ENCODE assay signal across 1 cellular context in the genomic region with DNA sequence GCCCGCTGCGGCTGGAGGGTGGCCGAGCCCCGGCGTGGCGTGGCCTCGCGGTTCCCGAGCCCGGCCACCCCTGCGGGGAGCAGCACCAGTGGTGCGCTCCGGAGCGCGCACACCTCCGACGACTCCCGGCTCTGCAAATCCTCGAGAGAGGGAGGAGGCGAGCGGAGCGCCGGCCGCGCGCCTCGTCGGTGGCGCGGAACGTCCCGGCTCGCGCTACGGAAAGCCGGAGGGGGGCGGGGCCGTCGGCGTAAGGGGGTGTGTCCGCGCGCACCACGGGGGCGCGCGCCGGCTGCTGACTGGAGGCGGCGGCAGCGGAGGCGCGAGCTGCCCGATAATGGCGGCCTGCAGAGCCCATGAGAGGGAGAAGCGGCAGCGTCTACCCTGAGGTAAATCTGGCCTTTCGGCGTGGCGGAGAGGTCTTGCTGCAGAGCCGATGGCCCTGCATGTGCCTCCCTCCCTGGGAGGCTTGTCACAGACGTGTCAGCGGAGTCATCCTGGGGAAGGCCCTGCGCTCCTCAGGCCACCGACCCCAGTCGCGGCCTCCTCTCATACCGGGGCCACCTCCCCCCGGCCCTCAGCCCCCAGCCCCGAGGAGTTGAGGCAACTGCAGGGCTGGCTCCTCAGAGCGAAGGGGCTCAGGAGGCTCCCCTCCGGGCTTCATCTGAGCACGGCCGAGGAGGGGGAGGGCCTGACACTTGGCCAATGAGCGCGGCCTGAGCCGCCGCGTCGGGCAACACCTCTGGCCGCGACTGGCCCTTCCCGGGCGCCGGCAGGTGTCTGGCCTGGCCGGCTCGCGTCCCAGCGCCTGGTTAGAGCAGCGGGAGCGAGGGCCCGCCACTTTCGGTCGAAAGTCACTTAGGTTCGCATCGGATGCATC.
TF ChIP-seq lines count a peak whose summit lies in the region.

A gene (plus strand): TSS at position 295 of the 877 bp plus-strand sequence. CDS start 2,485 bp downstream, outside the sequence.

TF ChIP-seq in HCT116, 20 proteins besides CTCF, POLR2A, EP300 and RAD21 (continued from another document):
- TF ChIP-seq, protein P1, sequence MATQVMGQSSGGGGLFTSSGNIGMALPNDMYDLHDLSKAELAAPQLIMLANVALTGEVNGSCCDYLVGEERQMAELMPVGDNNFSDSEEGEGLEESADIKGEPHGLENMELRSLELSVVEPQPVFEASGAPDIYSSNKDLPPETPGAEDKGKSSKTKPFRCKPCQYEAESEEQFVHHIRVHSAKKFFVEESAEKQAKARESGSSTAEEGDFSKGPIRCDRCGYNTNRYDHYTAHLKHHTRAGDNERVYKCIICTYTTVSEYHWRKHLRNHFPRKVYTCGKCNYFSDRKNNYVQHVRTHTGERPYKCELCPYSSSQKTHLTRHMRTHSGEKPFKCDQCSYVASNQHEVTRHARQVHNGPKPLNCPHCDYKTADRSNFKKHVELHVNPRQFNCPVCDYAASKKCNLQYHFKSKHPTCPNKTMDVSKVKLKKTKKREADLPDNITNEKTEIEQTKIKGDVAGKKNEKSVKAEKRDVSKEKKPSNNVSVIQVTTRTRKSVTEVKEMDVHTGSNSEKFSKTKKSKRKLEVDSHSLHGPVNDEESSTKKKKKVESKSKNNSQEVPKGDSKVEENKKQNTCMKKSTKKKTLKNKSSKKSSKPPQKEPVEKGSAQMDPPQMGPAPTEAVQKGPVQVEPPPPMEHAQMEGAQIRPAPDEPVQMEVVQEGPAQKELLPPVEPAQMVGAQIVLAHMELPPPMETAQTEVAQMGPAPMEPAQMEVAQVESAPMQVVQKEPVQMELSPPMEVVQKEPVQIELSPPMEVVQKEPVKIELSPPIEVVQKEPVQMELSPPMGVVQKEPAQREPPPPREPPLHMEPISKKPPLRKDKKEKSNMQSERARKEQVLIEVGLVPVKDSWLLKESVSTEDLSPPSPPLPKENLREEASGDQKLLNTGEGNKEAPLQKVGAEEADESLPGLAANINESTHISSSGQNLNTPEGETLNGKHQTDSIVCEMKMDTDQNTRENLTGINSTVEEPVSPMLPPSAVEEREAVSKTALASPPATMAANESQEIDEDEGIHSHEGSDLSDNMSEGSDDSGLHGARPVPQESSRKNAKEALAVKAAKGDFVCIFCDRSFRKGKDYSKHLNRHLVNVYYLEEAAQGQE (IDR thresholded peaks at IDR 0.05; ENCODE audit: low read depth): no peak
- TF ChIP-seq SP1 (IDR thresholded peaks at IDR 0.05; ENCODE audit: low read depth) (peak; percentile 69), ZFX (IDR thresholded peaks at IDR 0.05) (peak; percentile 57), EZH2 (IDR thresholded peaks at IDR 0.05) (no peak), CEBPB (IDR thresholded peaks at IDR 0.05; ENCODE audit: low read depth) (no peak), FOSL1 (IDR thresholded peaks at IDR 0.05; ENCODE audit: low read depth) (no peak), YY1 (IDR thresholded peaks at IDR 0.05; ENCODE audit: extremely low read depth, insufficient replicate concordance, low read depth, low read length) (peak; percentile 89), ELF1 (IDR thresholded peaks at IDR 0.05; ENCODE audit: borderline replicate concordance, low read depth) (no peak), SIN3A (IDR thresholded peaks at IDR 0.05; ENCODE audit: low read depth) (peak; percentile 63), SRF (IDR thresholded peaks at IDR 0.05; ENCODE audit: low read depth) (no peak), POLR2AphosphoS5 (IDR thresholded peaks at IDR 0.05; ENCODE audit: low read depth, low read length) (peak; percentile 55; the same call in 1 of the 2 replicates), EGR1 (IDR thresholded peaks at IDR 0.05; ENCODE audit: low read depth) (0 out of 2 replicates have a peak, but pooled peaks have one; percentile 52), ZNF274 (IDR thresholded peaks at IDR 0.05; ENCODE audit: low read depth, low read length) (no peak), JUND (IDR thresholded peaks at IDR 0.05) (no peak), EZH2phosphoT487 (IDR thresholded peaks at IDR 0.05; ENCODE audit: borderline replicate concordance) (no peak)
- TF ChIP-seq, protein P2, sequence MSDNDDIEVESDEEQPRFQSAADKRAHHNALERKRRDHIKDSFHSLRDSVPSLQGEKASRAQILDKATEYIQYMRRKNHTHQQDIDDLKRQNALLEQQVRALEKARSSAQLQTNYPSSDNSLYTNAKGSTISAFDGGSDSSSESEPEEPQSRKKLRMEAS (IDR thresholded peaks at IDR 0.05): peak; percentile 68
TF ChIP-seq in HCT116: peak in this region for 8.
